ENCODE assay signal across 1 cellular context in genomic region chr9:110220809-110221208, GRCh38.
A peak's percentile ranks its signal among the peaks of the same experiment; 100 is the strongest.
TF ChIP-seq lines count a peak whose summit lies in the region.

No MANE protein-coding gene starts in this region.

TF ChIP-seq in HepG2, 621 proteins besides CTCF, POLR2A, EP300 and RAD21 (continued from another document and continues in another):
- TF ChIP-seq CENPT (CRISPR knock-in tag; IDR thresholded peaks at IDR 0.05; ENCODE audit: low read depth) (no peak), PLSCR1 (CRISPR knock-in tag; IDR thresholded peaks at IDR 0.05; ENCODE audit: borderline replicate concordance) (no peak), HBP1 (CRISPR knock-in tag; IDR thresholded peaks at IDR 0.05; ENCODE audit: low read depth) (no peak), RERE (CRISPR knock-in tag; IDR thresholded peaks at IDR 0.05; ENCODE audit: low read depth) (peak; percentile 31; the same call in 1 of the 2 replicates), XBP1 (CRISPR knock-in tag; IDR thresholded peaks at IDR 0.05) (no peak), ZNF317 (CRISPR knock-in tag; IDR thresholded peaks at IDR 0.05) (peak; percentile 51; the same call in 1 of the 2 replicates), ZNF44 (CRISPR knock-in tag; IDR thresholded peaks at IDR 0.05) (no peak), ELK4 (CRISPR knock-in tag; IDR thresholded peaks at IDR 0.05; ENCODE audit: borderline replicate concordance) (no peak), SMARCE1 (IDR thresholded peaks at IDR 0.05; ENCODE audit: borderline replicate concordance) (no peak), KDM4B (CRISPR knock-in tag; IDR thresholded peaks at IDR 0.05) (no peak), CBX1 (IDR thresholded peaks at IDR 0.05; ENCODE audit: low read depth) (peak; percentile 30), ZNF343 (CRISPR knock-in tag; IDR thresholded peaks at IDR 0.05) (no peak), JUND (CRISPR knock-in tag; IDR thresholded peaks at IDR 0.05) (no peak), ZNF687 (CRISPR knock-in tag; IDR thresholded peaks at IDR 0.05) (no peak), ZNF12 (CRISPR knock-in tag; IDR thresholded peaks at IDR 0.05) (no peak), MATR3 (CRISPR knock-in tag; IDR thresholded peaks at IDR 0.05) (no peak), LCORL (IDR thresholded peaks at IDR 0.05) (no peak), LCORL (CRISPR knock-in tag; IDR thresholded peaks at IDR 0.05) (peak; percentile 94), TBP (CRISPR knock-in tag; IDR thresholded peaks at IDR 0.05) (no peak), ZNF281 (CRISPR knock-in tag; IDR thresholded peaks at IDR 0.05; ENCODE audit: borderline replicate concordance) (peak; percentile 84), REL (CRISPR knock-in tag; conservative IDR thresholded peaks at IDR 0.05) (no peak), MLX (CRISPR knock-in tag; IDR thresholded peaks at IDR 0.05) (0 out of 2 replicates have a peak, but pooled peaks have one; percentile 29), ZNF724P (CRISPR knock-in tag; IDR thresholded peaks at IDR 0.05; ENCODE audit: borderline replicate concordance) (no peak), TFE3 (CRISPR knock-in tag; IDR thresholded peaks at IDR 0.05) (peak; percentile 49; the same call in 1 of the 2 replicates), ZKSCAN1 (IDR thresholded peaks at IDR 0.05; ENCODE audit: low read length) (no peak), ZFP37 (CRISPR knock-in tag; IDR thresholded peaks at IDR 0.05; ENCODE audit: borderline replicate concordance) (no peak), MXD1 (CRISPR knock-in tag; IDR thresholded peaks at IDR 0.05) (no peak), ZNF782 (CRISPR knock-in tag; IDR thresholded peaks at IDR 0.05; ENCODE audit: borderline replicate concordance) (no peak; the same call in 1 of the 2 replicates), IRX3 (CRISPR knock-in tag; IDR thresholded peaks at IDR 0.05; ENCODE audit: borderline replicate concordance, low read depth) (0 out of 2 replicates have a peak, but pooled peaks have one; percentile 52), SATB2 (CRISPR knock-in tag; IDR thresholded peaks at IDR 0.05) (no peak), ZNF678 (CRISPR knock-in tag; IDR thresholded peaks at IDR 0.05) (no peak), ZNF275 (CRISPR knock-in tag; IDR thresholded peaks at IDR 0.05; ENCODE audit: borderline replicate concordance) (no peak), NR0B2 (CRISPR knock-in tag; IDR thresholded peaks at IDR 0.05) (no peak), SUZ12 (IDR thresholded peaks at IDR 0.05; ENCODE audit: low read depth, low read length) (no peak), ZNF564 (CRISPR knock-in tag; IDR thresholded peaks at IDR 0.05) (peak; percentile 72; the same call in 1 of the 2 replicates), PHF5A (CRISPR knock-in tag; IDR thresholded peaks at IDR 0.05; ENCODE audit: low read depth, unreplicated experiment) (peak; percentile 60), CEBPG (CRISPR knock-in tag; IDR thresholded peaks at IDR 0.05) (peak; percentile 40), SOX5 (CRISPR knock-in tag; IDR thresholded peaks at IDR 0.05; ENCODE audit: borderline replicate concordance) (peak; percentile 84), PHF20 (CRISPR knock-in tag; IDR thresholded peaks at IDR 0.05) (no peak), ASH2L (IDR thresholded peaks at IDR 0.05; ENCODE audit: insufficient read length, low read depth, low read length) (no peak), SRSF1 (optimal IDR thresholded peaks at IDR 0.05; ENCODE audit: low read depth, low read length) (no peak)
